In genomic region chr20:50099565-50099991, GRCh38 we compare ENCODE assay signal across 19 cellular contexts. TPM values are rescaled to one million over a fixed set of nuclear protein-coding genes. Genes with fewer than 3 reads are reported as not detected.
A peak's percentile ranks its signal among the peaks of the same experiment; 100 is the strongest.
DNase-seq lines count a peak whose midpoint lies in the region; ATAC-seq and TF ChIP-seq lines count a peak whose summit lies in the region.
"Had no signal": no experiment of that assay in that cellular context is flagged by ENCODE, and none has a peak within 500 bp of the region (broad histone marks: within the 10 kb centered on the region; RNA-seq: fewer than 3 reads in every experiment).

No MANE protein-coding gene starts in this region.

- peaks cover 5% of the 10 kb centered on the region for H3K36me3 Mint-ChIP-seq in activated naive CD8-positive, alpha-beta T cell
- peaks cover 37% of the 10 kb centered on the region for H3K36me3 Mint-ChIP-seq in activated naive CD8-positive, alpha-beta T cell treated with anti-CD3 and anti-CD28 coated beads, Interleukin-2, amount 50 U/mL, for 24 hours (ENCODE audit: low read depth)

- H3F3A ChIP-seq in smooth muscle cell (ENCODE audit: low read depth) = peaks cover 7% of the 10 kb centered on the region

- H3K27ac ChIP-seq in RWPE2 (ENCODE audit: poor library complexity, severe bottlenecking) (no peak overlapping the region), left lung (peak overlapping the region in 1 of 2 donors; percentile 54), smooth muscle cell (ENCODE audit: low read depth) (peak overlapping the region; percentile 48)
- H3K27ac ChIP-seq: C4-2B, dorsolateral prefrontal cortex had no signal

- H2AFZ ChIP-seq in smooth muscle cell (ENCODE audit: low read depth) = no peak overlapping the region

- no peaks in the 10 kb centered on the region for H3K9me3 Mint-ChIP-seq in activated naive CD8-positive, alpha-beta T cell (ENCODE audit: low read depth)
- H3K9me3 Mint-ChIP-seq in activated naive CD8-positive, alpha-beta T cell treated with anti-CD3 and anti-CD28 coated beads, Interleukin-2, amount 50 U/mL, for 24 hours = no peaks in the 10 kb centered on the region
- H3K9me3 Mint-ChIP-seq: activated CD4-positive, alpha-beta memory T cell treated with anti-CD3 and anti-CD28 coated beads for 36 hours; activated naive CD8-positive, alpha-beta T cell treated with anti-CD3 and anti-CD28 coated beads for 36 hours; activated T-helper 1 cell treated with anti-CD3 and anti-CD28 coated beads, Interleukin-12 subunit alpha, Interleukin-12 subunit beta, Interleukin-2, Interleukin-4 antibody, amounts not matched to agents 30 ng/mL and 10 ng/mL and 1 ng/mL, durations not matched to agents 14 hours and 24 hours and 36 hours; neural crest cell had no signal

- intact Hi-C loops in left lung (cut with DNase I) = no loop called here

- peak overlapping the region; percentile 70 for H3K27ac Mint-ChIP-seq in activated naive CD8-positive, alpha-beta T cell
- no peak overlapping the region for H3K27ac Mint-ChIP-seq in activated naive CD8-positive, alpha-beta T cell treated with anti-CD3 and anti-CD28 coated beads, Interleukin-2, amount 50 U/mL, for 24 hours
- H3K27ac Mint-ChIP-seq: activated CD4-positive, alpha-beta memory T cell treated with anti-CD3 and anti-CD28 coated beads for 36 hours; activated naive CD8-positive, alpha-beta T cell treated with anti-CD3 and anti-CD28 coated beads for 36 hours; activated T-helper 1 cell treated with anti-CD3 and anti-CD28 coated beads, Interleukin-12 subunit alpha, Interleukin-12 subunit beta, Interleukin-2, Interleukin-4 antibody, amounts not matched to agents 30 ng/mL and 10 ng/mL and 1 ng/mL, durations not matched to agents 14 hours and 24 hours and 36 hours had no signal

- H3K4me1 ChIP-seq in RWPE2 (ENCODE audit: insufficient read depth, poor library complexity, severe bottlenecking) (peaks cover 28% of the 10 kb centered on the region), left lung (peaks cover 16 to 51% of the 10 kb centered on the region in 2 donors), smooth muscle cell (ENCODE audit: low read depth) (no peaks in the 10 kb centered on the region)

- peaks cover 100% of the 10 kb centered on the region for H3K79me2 ChIP-seq in smooth muscle cell (ENCODE audit: low read depth)

- TF ChIP-seq CTCF in RWPE2 (IDR thresholded peaks at IDR 0.05; ENCODE audit: poor library complexity, severe bottlenecking) (no peak), left lung (IDR thresholded peaks at IDR 0.05) (no peak), smooth muscle cell (IDR thresholded peaks at IDR 0.05; ENCODE audit: borderline replicate concordance, insufficient read depth, poor library complexity, severe bottlenecking) (no peak), GM13976 (IDR thresholded peaks at IDR 0.05; ENCODE audit: borderline replicate concordance, control extremely low read depth, extremely low read depth, insufficient read depth, missing control alignments) (no peak)

- ATAC-seq in activated naive CD8-positive, alpha-beta T cell treated with anti-CD3 and anti-CD28 coated beads, Interleukin-2, amount 50 U/mL, for 24 hours = no peak
- ATAC-seq in RWPE2 (ENCODE audit: low read depth) = no peak
- ATAC-seq in left lung = peak; percentile 67
- ATAC-seq: stimulated activated naive CD8-positive, alpha-beta T cell treated with anti-CD3 and anti-CD28 coated beads, Interleukin-15, Interleukin-2, amounts not matched to agents 100 U/mL and 50 U/mL, for 24 hours had no signal

- H4K20me1 ChIP-seq in smooth muscle cell (ENCODE audit: low read depth) = peaks cover 100% of the 10 kb centered on the region

- no peak overlapping the region for H3K4me3 Mint-ChIP-seq in activated naive CD8-positive, alpha-beta T cell
- no peak overlapping the region for H3K4me3 Mint-ChIP-seq in activated naive CD8-positive, alpha-beta T cell treated with anti-CD3 and anti-CD28 coated beads, Interleukin-2, amount 50 U/mL, for 24 hours
- H3K4me3 Mint-ChIP-seq: activated CD4-positive, alpha-beta memory T cell treated with anti-CD3 and anti-CD28 coated beads for 36 hours; activated naive CD8-positive, alpha-beta T cell treated with anti-CD3 and anti-CD28 coated beads for 36 hours; activated T-helper 1 cell treated with anti-CD3 and anti-CD28 coated beads, Interleukin-12 subunit alpha, Interleukin-12 subunit beta, Interleukin-2, Interleukin-4 antibody, amounts not matched to agents 30 ng/mL and 10 ng/mL and 1 ng/mL, durations not matched to agents 14 hours and 24 hours and 36 hours; neural crest cell had no signal

- no peaks in the 10 kb centered on the region for H3K9me3 ChIP-seq in RWPE2 (ENCODE audit: severe bottlenecking)
- no peaks in the 10 kb centered on the region for H3K9me3 ChIP-seq in left lung
- no peaks in the 10 kb centered on the region for H3K9me3 ChIP-seq in smooth muscle cell (replicated peaks; ENCODE audit: low read depth)

- DNase-seq in activated naive CD8-positive, alpha-beta T cell treated with anti-CD3 and anti-CD28 coated beads, Interleukin-2, amount 50 U/mL, for 24 hours = no peak
- DNase-seq in RWPE2 (ENCODE audit: low spot score) (peak; percentile 52), left lung (no peak), smooth muscle cell (lab: John Stamatoyannopoulos, UW; ENCODE audit: unreplicated experiment) (no peak), GM13976 (ENCODE audit: low spot score) (no peak)
- no peak for DNase-seq in activated CD4-positive, CD25-positive, alpha-beta regulatory T cell (lab: John Stamatoyannopoulos, UW)
- DNase-seq in effector CD8-positive, alpha-beta T cell (lab: John Stamatoyannopoulos, UW) = no peak
- DNase-seq: activated CD4-positive, alpha-beta memory T cell treated with anti-CD3 and anti-CD28 coated beads for 36 hours; activated naive CD8-positive, alpha-beta T cell treated with anti-CD3 and anti-CD28 coated beads for 36 hours; DMS53; dorsolateral prefrontal cortex; MV-4-11; NCI-H187 treated with DMSO at 0.1 percent for 48 hours; NCI-H446 treated with DMSO at 0.1 percent for 48 hours; stimulated activated naive CD8-positive, alpha-beta T cell treated with anti-CD3 and anti-CD28 coated beads, Interleukin-15, Interleukin-2, amounts not matched to agents 100 U/mL and 50 U/mL, for 24 hours had no signal

- no peaks in the 10 kb centered on the region for H3K27me3 Mint-ChIP-seq in activated naive CD8-positive, alpha-beta T cell
- no peaks in the 10 kb centered on the region for H3K27me3 Mint-ChIP-seq in activated naive CD8-positive, alpha-beta T cell treated with anti-CD3 and anti-CD28 coated beads, Interleukin-2, amount 50 U/mL, for 24 hours
- H3K27me3 Mint-ChIP-seq: activated CD4-positive, alpha-beta memory T cell treated with anti-CD3 and anti-CD28 coated beads for 36 hours; activated naive CD8-positive, alpha-beta T cell treated with anti-CD3 and anti-CD28 coated beads for 36 hours had no signal

- no peak overlapping the region for H3K4me3 ChIP-seq in RWPE2 (ENCODE audit: severe bottlenecking)
- no peak overlapping the region for H3K4me3 ChIP-seq in left lung
- H3K4me3 ChIP-seq in smooth muscle cell = no peak overlapping the region
- H3K4me3 ChIP-seq: dorsolateral prefrontal cortex had no signal

- H3K27me3 ChIP-seq in RWPE2 (ENCODE audit: insufficient read depth, poor library complexity, severe bottlenecking) (no peaks in the 10 kb centered on the region), left lung (no peaks in the 10 kb centered on the region), smooth muscle cell (ENCODE audit: low read depth) (no peaks in the 10 kb centered on the region)
- H3K27me3 ChIP-seq: dorsolateral prefrontal cortex had no signal

- H3K4me2 ChIP-seq in smooth muscle cell = peak overlapping the region; percentile 50

- 65% methylated on average over 5 of the region's 5 CpGs for WGBS in smooth muscle cell (ENCODE audit: low lambda C conversion rate)

- H3K9ac ChIP-seq in smooth muscle cell (ENCODE audit: low read depth) = peak overlapping the region; percentile 15

- peaks cover 84% of the 10 kb centered on the region for H3K36me3 ChIP-seq in RWPE2 (ENCODE audit: low read depth)
- peaks cover 0 to 21% of the 10 kb centered on the region in 2 donors for H3K36me3 ChIP-seq in left lung
- H3K36me3 ChIP-seq in smooth muscle cell (ENCODE audit: low read depth) = peaks cover 1% of the 10 kb centered on the region

- H3K4me1 Mint-ChIP-seq in activated naive CD8-positive, alpha-beta T cell (ENCODE audit: low read depth) = peaks cover 59% of the 10 kb centered on the region
- H3K4me1 Mint-ChIP-seq in activated naive CD8-positive, alpha-beta T cell treated with anti-CD3 and anti-CD28 coated beads, Interleukin-2, amount 50 U/mL, for 24 hours = peaks cover 54% of the 10 kb centered on the region

- in situ Hi-C loops in GM13976 (cut with MboI; ENCODE audit: low sequenced_read_pairs, unreplicated experiment) = no loop called here

RNA-seq across cellular contexts. Expression of gene UBE2V1, which starts 13.4 kb away (rescaled TPM):
- total RNA-seq in left lung = 10 to 100 TPM; 72.6 to 74.6 TPM
- 94.1 and 94.8 TPM in 2 replicates for total RNA-seq in smooth muscle cell
- 128 and 141 TPM in 2 replicates for polyA plus RNA-seq in smooth muscle cell

RNA-seq across cellular contexts. Expression of gene PEDS1, which starts 53.9 kb away (rescaled TPM):
- total RNA-seq in left lung (10 to 100 TPM; 37.9 to 39.9 TPM), smooth muscle cell (36.6 and 45.8 TPM in 2 replicates)
- 47.4 and 64.3 TPM in 2 replicates for polyA plus RNA-seq in smooth muscle cell
